ENCODE assay signal across 19 cellular contexts in genomic region chr17:2874211-2874686, GRCh38.
DNase-seq lines count a peak whose midpoint lies in the region; ATAC-seq, FAIRE-seq and TF ChIP-seq lines count a peak whose summit lies in the region.
"Had no signal": no experiment of that assay in that cellular context is flagged by ENCODE, and none has a peak within 500 bp of the region (broad histone marks: within the 10 kb centered on the region; RNA-seq: fewer than 3 reads in every experiment).

No MANE protein-coding gene starts in this region.

- H3K36me3 ChIP-seq in iPS DF 6.9 (ENCODE audit: control insufficient read depth, insufficient read depth, low read length) (no peaks in the 10 kb centered on the region), pancreas (no peaks in the 10 kb centered on the region)
- H3K36me3 ChIP-seq: heart right ventricle had no signal

- WGBS in iPS DF 6.9 (ENCODE audit: insufficient coverage, insufficient read length) = no CpG with 5 or more reads among the region's 5 CpGs
- 11 to 12% methylated on average over 5 of the region's 5 CpGs for WGBS in pancreas, 2 donors

- ATAC-seq in T-helper 17 cell (no peak), pancreas (peak; percentile 79 to 83 (median 80)), GM21515 (IDR thresholded peaks at IDR 0.05; ENCODE audit: unreplicated experiment) (no peak)

- H3K27me3 ChIP-seq in iPS DF 6.9 (ENCODE audit: control insufficient read depth, insufficient read depth, low read length) (no peaks in the 10 kb centered on the region), pancreas (no peaks in the 10 kb centered on the region)
- H3K27me3 ChIP-seq: heart right ventricle had no signal

- H3K27ac Mint-ChIP-seq in HFFc6 (peak overlapping the region; percentile 52), T-helper 17 cell (peak overlapping the region; percentile 57)
- H3K27ac Mint-ChIP-seq: activated B cell treated with CpG ODN at 0.5 μM for 24 hours had no signal

- no peak for FAIRE-seq in pancreas (lab: Jason Lieb, UNC)
- FAIRE-seq: GM18507 had no signal

- H3K27me3 Mint-ChIP-seq in HFFc6 (ENCODE audit: insufficient read depth) = no peaks in the 10 kb centered on the region; the same call in none of the 2 replicates
- no peaks in the 10 kb centered on the region for H3K27me3 Mint-ChIP-seq in T-helper 17 cell
- H3K27me3 Mint-ChIP-seq: activated B cell treated with CpG ODN at 0.5 μM for 24 hours had no signal

- intact Hi-C loops in pancreas (cut with DNase I) = no loop called here

- H3K9me3 ChIP-seq in T-helper 17 cell (ENCODE audit: control insufficient read depth, low read length, poor library complexity, severe bottlenecking) (no peaks in the 10 kb centered on the region), iPS DF 6.9 (ENCODE audit: control insufficient read depth, insufficient read depth, low read length) (no peaks in the 10 kb centered on the region), pancreas (no peaks in the 10 kb centered on the region)
- H3K9me3 ChIP-seq: heart right ventricle had no signal

- H3K4me3 ChIP-seq in iPS DF 6.9 (ENCODE audit: low read length) = no peak overlapping the region
- no peak overlapping the region for H3K4me3 ChIP-seq in pancreas
- H3K4me3 ChIP-seq: heart right ventricle, PC-9 had no signal

- 0 out of 2 replicates have a peak overlapping the region, but pooled peaks have one; percentile 3 for H3K4me3 Mint-ChIP-seq in HFFc6
- no peak overlapping the region for H3K4me3 Mint-ChIP-seq in T-helper 17 cell
- H3K4me3 Mint-ChIP-seq: activated B cell treated with CpG ODN at 0.5 μM for 24 hours had no signal

- DNase-seq in HFFc6 (no peak), T-helper 17 cell (no peak), iPS DF 6.9 (ENCODE audit: low read depth, low spot score) (peak; percentile 84), pancreas (peak in 3 of 6 donors; percentile 51 to 66 (median 61)), NCI-H510A treated with DMSO at 0.1 percent for 48 hours (lab: John Stamatoyannopoulos, UW) (no peak), HK-2 (ENCODE audit: unreplicated experiment) (no peak)
- DNase-seq: activated B cell treated with CpG ODN at 0.5 μM for 24 hours; activated effector memory CD4-positive, alpha-beta T cell treated with anti-CD3 and anti-CD28 coated beads, Interleukin-2, amount 50 U/mL, for 16 hours; anterior cingulate cortex; dermis blood vessel endothelial cell; DMS 273 treated with DMSO at 0.1 percent for 48 hours; heart right ventricle; mammary epithelial cell; NCI-H187 treated with DMSO at 0.1 percent for 48 hours; NCI-H526; SW 1271 had no signal

- TF ChIP-seq CTCF in HFFc6 (IDR thresholded peaks at IDR 0.05) (no peak), pancreas (IDR thresholded peaks at IDR 0.05) (no peak)

- H3K27ac ChIP-seq in iPS DF 6.9 (ENCODE audit: low read length) (peak overlapping the region; percentile 72), pancreas (peak overlapping the region; percentile 40 to 65 (median 50))
- H3K27ac ChIP-seq: heart right ventricle, PC-9 had no signal

- no peaks in the 10 kb centered on the region; the same call in 1 of the 2 replicates for H3K9me3 Mint-ChIP-seq in HFFc6
- H3K9me3 Mint-ChIP-seq: activated B cell treated with CpG ODN at 0.5 μM for 24 hours had no signal

- H3K36me3 Mint-ChIP-seq in HFFc6 (ENCODE audit: low read depth) (peaks cover 6% of the 10 kb centered on the region; the same call in 1 of the 2 replicates), T-helper 17 cell (ENCODE audit: low read depth) (peaks cover 2% of the 10 kb centered on the region)

- H3K4me1 Mint-ChIP-seq in HFFc6 (ENCODE audit: low read depth) (peaks cover 23% of the 10 kb centered on the region), T-helper 17 cell (peaks cover 31% of the 10 kb centered on the region)
- H3K4me1 Mint-ChIP-seq: activated B cell treated with CpG ODN at 0.5 μM for 24 hours had no signal

- peaks cover 17% of the 10 kb centered on the region for H3K4me1 ChIP-seq in iPS DF 6.9 (ENCODE audit: control insufficient read depth, insufficient read depth, low read length)
- peaks cover 5 to 17% (median 6%) of the 10 kb centered on the region in 3 donors for H3K4me1 ChIP-seq in pancreas

Comparison
In these comparisons a context has a peak if more than half of its experiments do, and no peak if none do; other contexts are left out.
1. ATAC-seq: peak in pancreas (4 of 4); none in T-helper 17 cell (single experiment) and GM21515 (single experiment).